21 cellular contexts compared by ENCODE assay signal in the genomic region with DNA sequence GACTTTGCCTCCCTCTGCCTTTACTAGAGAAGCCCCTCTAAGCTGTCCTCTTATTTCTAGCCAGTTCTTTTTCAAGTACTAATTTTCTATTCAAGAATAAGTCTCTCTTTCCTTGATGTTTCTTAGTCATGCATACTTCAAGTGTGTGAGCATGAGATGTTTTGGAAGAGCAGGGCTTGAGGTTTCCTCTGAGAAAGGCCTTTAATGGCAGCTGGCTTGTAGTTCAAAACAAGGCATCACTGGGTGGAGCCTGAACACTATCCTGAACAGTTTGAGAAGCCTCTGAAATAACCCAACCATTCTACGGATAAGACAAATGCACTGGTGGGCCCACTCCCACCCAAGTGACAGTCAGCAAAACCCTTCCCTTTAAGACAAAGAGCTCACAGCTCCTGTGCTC. TPM values are rescaled to one million over a fixed set of nuclear protein-coding genes. Genes with fewer than 3 reads are reported as not detected.
"Had no signal": no experiment of that assay in that cellular context is flagged by ENCODE, and none has a peak within 500 bp of the region (broad histone marks: within the 10 kb centered on the region; RNA-seq: fewer than 3 reads in every experiment).

No MANE protein-coding gene starts in this region.

- H3K4me1 Mint-ChIP-seq: activated CD4-positive, alpha-beta T cell treated with anti-CD3 and anti-CD28 coated beads for 36 hours; activated naive CD8-positive, alpha-beta T cell treated with anti-CD3 and anti-CD28 coated beads, Interleukin-2, amount 10 ng/mL, durations not matched to agents 7 days and 5 days; nephron had no signal

- H3K27me3 ChIP-seq: hepatocyte, tibial artery had no signal

- H3K9me3 ChIP-seq: tibial artery had no signal

- ATAC-seq: activated CD4-positive, alpha-beta T cell treated with anti-CD3 and anti-CD28 coated beads for 36 hours; left cardiac atrium had no signal

- DNase-seq: activated CD4-positive, alpha-beta T cell treated with anti-CD3 and anti-CD28 coated beads for 36 hours; activated CD4-positive, alpha-beta T cell treated with anti-CD3 and anti-CD28 coated beads, Interleukin-2, amount 50 U/mL, for 48 hours; activated naive CD8-positive, alpha-beta T cell treated with anti-CD3 and anti-CD28 coated beads, Interleukin-2, amount 10 ng/mL, durations not matched to agents 7 days and 5 days; cortex of kidney; left cardiac atrium; occipital lobe; retina; stimulated activated CD4-positive, alpha-beta T cell treated with anti-CD3 and anti-CD28 coated beads, Interleukin-12 subunit alpha, Interleukin-12 subunit beta, amount 100 ng/mL, for 4 hours; stimulated activated CD4-positive, alpha-beta T cell treated with anti-CD3 and anti-CD28 coated beads, Interleukin-2, amount 100 ng/mL, for 24 hours; stimulated activated naive CD4-positive, alpha-beta T cell treated with Interleukin-2 at 50 U/mL for 16 hours; substantia nigra; tibial artery had no signal

- H3K4me1 ChIP-seq: tibial artery had no signal

- H3K4me3 Mint-ChIP-seq: activated CD4-positive, alpha-beta T cell treated with anti-CD3 and anti-CD28 coated beads for 36 hours; activated naive CD8-positive, alpha-beta T cell treated with anti-CD3 and anti-CD28 coated beads, Interleukin-2, amount 10 ng/mL, durations not matched to agents 7 days and 5 days; activated T-helper 1 cell treated with anti-CD3 and anti-CD28 coated beads, Interleukin-12 subunit alpha, Interleukin-12 subunit beta, Interleukin-2, Interleukin-4 antibody, amounts not matched to agents 30 ng/mL and 10 ng/mL and 1 ng/mL, durations not matched to agents 14 hours and 24 hours and 36 hours; nephron had no signal

- H3K9me3 Mint-ChIP-seq: activated naive CD8-positive, alpha-beta T cell treated with anti-CD3 and anti-CD28 coated beads, Interleukin-2, amount 10 ng/mL, durations not matched to agents 7 days and 5 days; activated T-helper 1 cell treated with anti-CD3 and anti-CD28 coated beads, Interleukin-12 subunit alpha, Interleukin-12 subunit beta, Interleukin-2, Interleukin-4 antibody, amounts not matched to agents 30 ng/mL and 10 ng/mL and 1 ng/mL, durations not matched to agents 14 hours and 24 hours and 36 hours; nephron had no signal

- H3K27me3 Mint-ChIP-seq: activated CD4-positive, alpha-beta T cell treated with anti-CD3 and anti-CD28 coated beads for 36 hours; activated naive CD8-positive, alpha-beta T cell treated with anti-CD3 and anti-CD28 coated beads, Interleukin-2, amount 10 ng/mL, durations not matched to agents 7 days and 5 days had no signal

- H3K27ac ChIP-seq: hepatocyte, tibial artery had no signal

- H3K4me3 ChIP-seq: hepatocyte, tibial artery had no signal

- H3K27ac Mint-ChIP-seq: activated CD4-positive, alpha-beta T cell treated with anti-CD3 and anti-CD28 coated beads for 36 hours; activated naive CD8-positive, alpha-beta T cell treated with anti-CD3 and anti-CD28 coated beads, Interleukin-2, amount 10 ng/mL, durations not matched to agents 7 days and 5 days; activated T-helper 1 cell treated with anti-CD3 and anti-CD28 coated beads, Interleukin-12 subunit alpha, Interleukin-12 subunit beta, Interleukin-2, Interleukin-4 antibody, amounts not matched to agents 30 ng/mL and 10 ng/mL and 1 ng/mL, durations not matched to agents 14 hours and 24 hours and 36 hours; nephron had no signal

- H2AFZ ChIP-seq: hepatocyte had no signal

- H3K4me2 ChIP-seq: hepatocyte had no signal

RNA-seq across cellular contexts. Expression of a gene that starts 37.6 kb away (rescaled TPM):
- total RNA-seq: activated CD4-positive, alpha-beta T cell treated with anti-CD3 and anti-CD28 coated beads for 36 hours; activated naive CD8-positive, alpha-beta T cell treated with anti-CD3 and anti-CD28 coated beads, Interleukin-2, amount 10 ng/mL, durations not matched to agents 7 days and 5 days; activated T-helper 1 cell treated with anti-CD3 and anti-CD28 coated beads, Interleukin-12 subunit alpha, Interleukin-12 subunit beta, Interleukin-2, Interleukin-4 antibody, amounts not matched to agents 30 ng/mL and 10 ng/mL and 1 ng/mL, durations not matched to agents 14 hours and 24 hours and 36 hours; glomerular endothelial cell; hepatocyte; left cardiac atrium; lower leg skin; mesenteric fat pad; occipital lobe; posterior vena cava; T-helper 2 cell treated with Interferon-gamma antibody and Interleukin-4, amounts not matched to agents 100 ng/mL and 5 ng/mL, for 36 hours had no signal
- polyA plus RNA-seq: esophagus, hepatocyte had no signal
